13 cellular contexts compared by ENCODE assay signal in genomic region chr2:18949871-18950597, GRCh38.
A peak's percentile ranks its signal among the peaks of the same experiment; 100 is the strongest.
DNase-seq lines count a peak whose midpoint lies in the region; ATAC-seq lines count a peak whose summit lies in the region.
"Had no signal": no experiment of that assay in that cellular context is flagged by ENCODE, and none has a peak within 500 bp of the region (broad histone marks: within the 10 kb centered on the region; RNA-seq: fewer than 3 reads in every experiment).

No MANE protein-coding gene starts in this region.

- no peaks in the 10 kb centered on the region for H3K4me1 Mint-ChIP-seq in activated naive CD4-positive, alpha-beta T cell treated with anti-CD3 and anti-CD28 coated beads, Interleukin-2, amount 10 ng/mL, durations not matched to agents 7 days and 5 days
- H3K4me1 Mint-ChIP-seq: activated CD4-positive, alpha-beta T cell treated with anti-CD3 and anti-CD28 coated beads for 36 hours; CD8-positive, alpha-beta memory T cell had no signal

- H3K27me3 Mint-ChIP-seq in activated naive CD4-positive, alpha-beta T cell treated with anti-CD3 and anti-CD28 coated beads, Interleukin-2, amount 10 ng/mL, durations not matched to agents 7 days and 5 days, result no peaks in the 10 kb centered on the region
- H3K27me3 Mint-ChIP-seq: activated CD4-positive, alpha-beta T cell treated with anti-CD3 and anti-CD28 coated beads for 36 hours; CD8-positive, alpha-beta memory T cell had no signal

- H3K27ac Mint-ChIP-seq in activated naive CD4-positive, alpha-beta T cell treated with anti-CD3 and anti-CD28 coated beads, Interleukin-2, amount 10 ng/mL, durations not matched to agents 7 days and 5 days, result no peak overlapping the region
- H3K27ac Mint-ChIP-seq: activated CD4-positive, alpha-beta T cell treated with anti-CD3 and anti-CD28 coated beads for 36 hours; CD8-positive, alpha-beta memory T cell had no signal

- no peak for ATAC-seq in GM19035 (IDR thresholded peaks at IDR 0.05; ENCODE audit: unreplicated experiment)
- ATAC-seq: activated CD4-positive, alpha-beta T cell treated with anti-CD3 and anti-CD28 coated beads for 36 hours had no signal

- H3K36me3 Mint-ChIP-seq in activated naive CD4-positive, alpha-beta T cell treated with anti-CD3 and anti-CD28 coated beads, Interleukin-2, amount 10 ng/mL, durations not matched to agents 7 days and 5 days, result no peaks in the 10 kb centered on the region

- CTCF ChIA-PET in activated naive CD4-positive, alpha-beta T cell treated with anti-CD3 and anti-CD28 coated beads, Interleukin-2, amount 10 ng/mL, durations not matched to agents 7 days and 5 days (lab: Charles Lee), result no interaction called here

- H3K4me3 Mint-ChIP-seq in activated naive CD4-positive, alpha-beta T cell treated with anti-CD3 and anti-CD28 coated beads, Interleukin-2, amount 10 ng/mL, durations not matched to agents 7 days and 5 days, result no peak overlapping the region
- H3K4me3 Mint-ChIP-seq: activated CD4-positive, alpha-beta T cell treated with anti-CD3 and anti-CD28 coated beads for 36 hours; CD8-positive, alpha-beta memory T cell had no signal

- DNase-seq in AG08396 (ENCODE audit: low spot score) (peak; percentile 59), HS-5 (ENCODE audit: low read depth) (peak; percentile 49), brain pericyte (ENCODE audit: low read depth, low spot score) (peak; percentile 18), myocyte (ENCODE audit: low read depth) (peak; percentile 23), MV-4-11 (lab: John Stamatoyannopoulos, UW) (no peak)
- DNase-seq in stimulated activated CD4-positive, alpha-beta T cell treated with anti-CD3 and anti-CD28 coated beads, Interleukin-2, amount 100 ng/mL, for 48 hours, result no peak
- no peak for DNase-seq in activated naive CD4-positive, alpha-beta T cell treated with anti-CD3 and anti-CD28 coated beads, Interleukin-2, amount 10 ng/mL, durations not matched to agents 7 days and 5 days
- DNase-seq: activated CD4-positive, alpha-beta T cell treated with anti-CD3 and anti-CD28 coated beads for 36 hours; CD8-positive, alpha-beta memory T cell; central memory CD4-positive, alpha-beta T cell; erythroblast; NCI-H510A had no signal

- H3K9me3 Mint-ChIP-seq in activated naive CD4-positive, alpha-beta T cell treated with anti-CD3 and anti-CD28 coated beads, Interleukin-2, amount 10 ng/mL, durations not matched to agents 7 days and 5 days, result no peaks in the 10 kb centered on the region

Comparison
In these comparisons a context has a peak if more than half of its experiments do, and no peak if none do; other contexts are left out.
1. DNase-seq: peak in AG08396 (single experiment), HS-5 (single experiment), brain pericyte (single experiment) and myocyte (single experiment); none in MV-4-11 (single experiment), stimulated activated CD4-positive, alpha-beta T cell treated with anti-CD3 and anti-CD28 coated beads, Interleukin-2, amount 100 ng/mL, for 48 hours (0 of 2) and activated naive CD4-positive, alpha-beta T cell treated with anti-CD3 and anti-CD28 coated beads, Interleukin-2, amount 10 ng/mL, durations not matched to agents 7 days and 5 days (single experiment).